17 cellular contexts compared by ENCODE assay signal in the genomic region with DNA sequence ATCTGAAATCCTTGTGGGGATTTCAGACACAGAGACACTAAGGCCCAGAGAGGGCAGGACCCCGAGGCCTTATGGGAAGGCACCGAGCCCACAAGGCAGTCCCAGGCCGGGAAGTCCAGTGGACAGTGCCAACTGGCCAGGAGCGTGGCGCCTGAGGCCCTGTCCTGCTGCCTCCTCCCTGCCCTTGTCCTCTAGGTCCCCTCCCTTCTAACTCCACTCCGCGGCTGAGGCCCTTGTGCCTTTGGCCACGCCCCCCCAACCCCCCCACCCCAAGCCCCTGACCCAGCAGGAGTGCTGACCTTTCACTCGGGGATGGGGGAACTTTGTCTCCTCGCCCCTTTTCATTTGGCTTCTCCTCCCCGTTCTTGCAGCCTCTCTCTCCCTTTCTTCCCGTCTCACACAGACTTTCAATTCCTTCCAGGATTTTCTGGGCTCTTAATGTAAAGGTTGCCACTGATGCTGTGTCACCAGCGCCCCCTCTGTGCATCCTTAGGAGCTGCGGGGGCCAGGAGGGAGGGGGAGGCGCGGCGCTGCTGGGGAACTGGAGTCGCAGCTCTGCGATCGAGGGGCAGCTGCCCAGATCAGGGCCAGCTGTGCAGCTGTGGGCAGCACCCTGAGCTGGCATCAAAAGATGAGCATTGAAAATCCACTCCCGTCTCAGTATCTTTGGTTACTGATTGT. TPM values are rescaled to one million over a fixed set of nuclear protein-coding genes. Genes with fewer than 3 reads are reported as not detected.
DNase-seq lines count a peak whose midpoint lies in the region; ATAC-seq and TF ChIP-seq lines count a peak whose summit lies in the region.
"Had no signal": no experiment of that assay in that cellular context is flagged by ENCODE, and none has a peak within 500 bp of the region (broad histone marks: within the 10 kb centered on the region; RNA-seq: fewer than 3 reads in every experiment).

No MANE protein-coding gene starts in this region.

- H2AFZ ChIP-seq in neuronal stem cell (ENCODE audit: low read length): peak overlapping the region; percentile 60

- H3K23ac ChIP-seq in neuronal stem cell (ENCODE audit: low read depth, low read length, poor library complexity): no peak overlapping the region

- peak; percentile 8 for TF ChIP-seq CTCF in fibroblast of the aortic adventitia (IDR thresholded peaks at IDR 0.05; ENCODE audit: insufficient read depth, low read length)

- no CpG with 5 or more reads among the region's 21 CpGs for WGBS in neuronal stem cell (ENCODE audit: extremely low coverage in 2 of 2, insufficient read length in 2 of 2, insufficient replicate concordance in 1 of 2), 2 donors

- H3K14ac ChIP-seq in neuronal stem cell (ENCODE audit: low read length): no peak overlapping the region

- no peaks in the 10 kb centered on the region for H3K36me3 ChIP-seq in neuronal stem cell (replicated peaks in 1 of 2; ENCODE audit: control insufficient read depth in 2 of 2, insufficient read depth in 2 of 2, low read length in 2 of 2)
- H3K36me3 ChIP-seq: upper lobe of right lung had no signal

- DNase-seq in EH (ENCODE audit: low read depth) (peak; percentile 9), NCI-H82 treated with DMSO at 0.1 percent for 48 hours (lab: John Stamatoyannopoulos, UW; ENCODE audit: unreplicated experiment) (peak; percentile 33), fibroblast of the aortic adventitia (ENCODE audit: low read depth) (no peak), neuronal stem cell (ENCODE audit: low spot score) (peak; percentile 75), DMS79 (lab: John Stamatoyannopoulos, UW) (no peak), NK-92 (lab: John Stamatoyannopoulos, UW; ENCODE audit: unreplicated experiment) (no peak), activated gamma-delta T cell (lab: John Stamatoyannopoulos, UW) (no peak)
- DNase-seq: CD4-positive, alpha-beta memory T cell; NCI-H1092 treated with DMSO at 0.1 percent for 48 hours; T-helper 17 cell; upper lobe of right lung had no signal

- H2AK5ac ChIP-seq in neuronal stem cell (ENCODE audit: low read depth, low read length): peak overlapping the region; percentile 4

- peak overlapping the region; percentile 81 for H3K18ac ChIP-seq in neuronal stem cell (ENCODE audit: low read length)

- H2BK5ac ChIP-seq in neuronal stem cell (ENCODE audit: low read length): no peak overlapping the region

- no peaks in the 10 kb centered on the region for H3K79me1 ChIP-seq in neuronal stem cell (ENCODE audit: low read depth, low read length)

- no peak overlapping the region for H3K4ac ChIP-seq in neuronal stem cell (ENCODE audit: low read length)

- H3K4me3 ChIP-seq in fibroblast of the aortic adventitia (ENCODE audit: low read depth, low read length): no peak overlapping the region
- no peak overlapping the region for H3K4me3 ChIP-seq in neuronal stem cell (ENCODE audit: low read length in 2 of 2)
- H3K4me3 ChIP-seq: upper lobe of right lung had no signal

- peaks cover 0 to 3% (median 0%) of the 10 kb centered on the region in 3 experiments for H3K27me3 ChIP-seq in neuronal stem cell (ENCODE audit: control insufficient read depth in 3 of 3, insufficient read depth in 3 of 3, low read depth in 1 of 3, low read length in 3 of 3)

- no peak overlapping the region for H4K8ac ChIP-seq in neuronal stem cell (ENCODE audit: low read depth, low read length)

- peaks cover 0 to 12% of the 10 kb centered on the region in 2 donors for H3K4me1 ChIP-seq in neuronal stem cell (ENCODE audit: control insufficient read depth in 2 of 2, insufficient read depth in 1 of 2, low read depth in 1 of 2, low read length in 2 of 2)
- H3K4me1 ChIP-seq: upper lobe of right lung had no signal

- no peaks in the 10 kb centered on the region for H3K9me3 ChIP-seq in neuronal stem cell (replicated peaks in 1 of 2; ENCODE audit: control insufficient read depth in 2 of 2, insufficient read depth in 1 of 2, low read depth in 1 of 2, low read length in 2 of 2)
- H3K9me3 ChIP-seq: upper lobe of right lung had no signal

- H2BK15ac ChIP-seq in neuronal stem cell (ENCODE audit: low read length): no peak overlapping the region

- H3K4me2 ChIP-seq in neuronal stem cell (ENCODE audit: insufficient read depth, low read length, poor library complexity, severe bottlenecking): no peak overlapping the region

- no peak overlapping the region for H2BK120ac ChIP-seq in neuronal stem cell (ENCODE audit: low read depth, low read length)

- peak overlapping the region; percentile 21 for H3K9ac ChIP-seq in neuronal stem cell (ENCODE audit: low read depth, low read length, poor library complexity)

- H2BK12ac ChIP-seq in neuronal stem cell (ENCODE audit: low read length): no peak overlapping the region

- peak overlapping the region; percentile 40 for H3K27ac ChIP-seq in neuronal stem cell (replicated peaks; ENCODE audit: low read length)
- H3K27ac ChIP-seq: HL-60, upper lobe of right lung had no signal

- no peak for ATAC-seq in HG03439 (IDR thresholded peaks at IDR 0.05; ENCODE audit: unreplicated experiment)
- ATAC-seq: T-helper 17 cell, upper lobe of right lung had no signal

- H4K91ac ChIP-seq in neuronal stem cell (ENCODE audit: low read depth, low read length, poor library complexity): no peak overlapping the region

RNA-seq across cellular contexts. Expression of a gene that starts 29.1 kb away (rescaled TPM):
- not detected in 2 replicates for total RNA-seq in fibroblast of the aortic adventitia (ENCODE audit: low replicate concordance)
- 2.5 TPM for polyA plus RNA-seq in neuronal stem cell (2013, experiment 1 of 2)
- polyA plus RNA-seq in neuronal stem cell (2013, experiment 2 of 2): 2.4 TPM
- total RNA-seq: CD4-positive, alpha-beta memory T cell; liver; renal cortical epithelial cell; T-helper 17 cell; upper lobe of right lung had no signal
- polyA plus RNA-seq: CD4-positive, alpha-beta memory T cell; liver had no signal

RNA-seq across cellular contexts. Expression of a gene that starts 31.5 kb away (rescaled TPM):
- not detected in 2 replicates for total RNA-seq in fibroblast of the aortic adventitia (ENCODE audit: low replicate concordance)
- not detected for polyA plus RNA-seq in neuronal stem cell (2013, experiment 1 of 2)
- not detected for polyA plus RNA-seq in neuronal stem cell (2013, experiment 2 of 2)
- total RNA-seq: astrocyte; CD4-positive, alpha-beta memory T cell; liver; renal cortical epithelial cell; T-helper 17 cell; upper lobe of right lung had no signal
- polyA plus RNA-seq: CD4-positive, alpha-beta memory T cell; esophagus; liver had no signal

Comparison
In these comparisons a context has a peak if more than half of its experiments do, and no peak if none do; other contexts are left out.
1. DNase-seq: peak in EH (single experiment), NCI-H82 treated with DMSO at 0.1 percent for 48 hours (single experiment) and neuronal stem cell (single experiment); none in fibroblast of the aortic adventitia (single experiment), DMS79 (single experiment), NK-92 (single experiment) and activated gamma-delta T cell (single experiment).